1 cellular context compared by ENCODE assay signal in the genomic region with DNA sequence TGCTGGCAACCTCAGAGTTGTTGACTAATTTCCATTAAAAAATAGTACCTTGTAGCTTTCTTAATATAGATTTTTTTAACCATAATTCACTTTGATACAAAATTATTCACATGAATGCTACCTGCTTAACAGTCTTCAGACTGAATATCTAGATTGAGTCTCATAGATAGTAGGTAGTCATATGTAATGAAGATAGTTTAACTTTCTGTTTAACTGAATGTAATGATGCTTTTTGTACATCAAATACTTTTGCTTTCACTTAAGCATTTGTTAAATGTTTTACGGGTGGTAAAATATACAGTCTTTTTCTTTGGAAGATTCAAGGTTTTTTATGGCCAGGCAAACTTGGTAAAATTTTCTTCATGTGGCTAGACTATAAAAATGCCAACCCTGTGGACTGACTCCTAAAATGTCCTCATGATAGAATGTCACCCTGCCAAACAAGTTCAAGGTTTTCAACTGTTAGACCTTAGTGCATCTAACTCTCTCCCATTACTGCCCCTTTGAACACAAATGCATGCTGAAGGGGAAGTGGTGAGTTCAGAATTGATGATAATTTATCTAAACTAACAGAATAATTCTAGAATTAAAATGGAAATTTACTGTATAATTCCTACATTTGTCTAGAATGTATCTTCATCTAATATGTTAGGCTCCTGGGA.
TF ChIP-seq lines count a peak whose summit lies in the region.

No MANE protein-coding gene starts in this region.

TF ChIP-seq in SK-N-SH, 30 proteins besides CTCF, POLR2A, EP300 and RAD21:
- no peak for TF ChIP-seq SIN3A (IDR thresholded peaks at IDR 0.05; ENCODE audit: borderline replicate concordance, low read depth, low read length)
- TF ChIP-seq GABPA (IDR thresholded peaks at IDR 0.05; ENCODE audit: low read depth), result no peak
- TF ChIP-seq, protein P1, sequence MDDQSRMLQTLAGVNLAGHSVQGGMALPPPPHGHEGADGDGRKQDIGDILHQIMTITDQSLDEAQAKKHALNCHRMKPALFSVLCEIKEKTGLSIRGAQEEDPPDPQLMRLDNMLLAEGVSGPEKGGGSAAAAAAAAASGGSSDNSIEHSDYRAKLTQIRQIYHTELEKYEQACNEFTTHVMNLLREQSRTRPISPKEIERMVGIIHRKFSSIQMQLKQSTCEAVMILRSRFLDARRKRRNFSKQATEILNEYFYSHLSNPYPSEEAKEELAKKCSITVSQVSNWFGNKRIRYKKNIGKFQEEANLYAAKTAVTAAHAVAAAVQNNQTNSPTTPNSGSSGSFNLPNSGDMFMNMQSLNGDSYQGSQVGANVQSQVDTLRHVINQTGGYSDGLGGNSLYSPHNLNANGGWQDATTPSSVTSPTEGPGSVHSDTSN (IDR thresholded peaks at IDR 0.05), result no peak
- TF ChIP-seq TAF1 (IDR thresholded peaks at IDR 0.05; ENCODE audit: borderline replicate concordance, low read depth, low read length), result no peak
- no peak for TF ChIP-seq GATA2 (CRISPR knock-in tag; IDR thresholded peaks at IDR 0.05)
- no peak for TF ChIP-seq POLR2AphosphoS5 (IDR thresholded peaks at IDR 0.05; ENCODE audit: low read depth, low read length)
- TF ChIP-seq FOXM1 (IDR thresholded peaks at IDR 0.05; ENCODE audit: low read depth), result no peak
- TF ChIP-seq NRF1 (IDR thresholded peaks at IDR 0.05; ENCODE audit: low read depth, low read length), result no peak
- TF ChIP-seq, protein P2, sequence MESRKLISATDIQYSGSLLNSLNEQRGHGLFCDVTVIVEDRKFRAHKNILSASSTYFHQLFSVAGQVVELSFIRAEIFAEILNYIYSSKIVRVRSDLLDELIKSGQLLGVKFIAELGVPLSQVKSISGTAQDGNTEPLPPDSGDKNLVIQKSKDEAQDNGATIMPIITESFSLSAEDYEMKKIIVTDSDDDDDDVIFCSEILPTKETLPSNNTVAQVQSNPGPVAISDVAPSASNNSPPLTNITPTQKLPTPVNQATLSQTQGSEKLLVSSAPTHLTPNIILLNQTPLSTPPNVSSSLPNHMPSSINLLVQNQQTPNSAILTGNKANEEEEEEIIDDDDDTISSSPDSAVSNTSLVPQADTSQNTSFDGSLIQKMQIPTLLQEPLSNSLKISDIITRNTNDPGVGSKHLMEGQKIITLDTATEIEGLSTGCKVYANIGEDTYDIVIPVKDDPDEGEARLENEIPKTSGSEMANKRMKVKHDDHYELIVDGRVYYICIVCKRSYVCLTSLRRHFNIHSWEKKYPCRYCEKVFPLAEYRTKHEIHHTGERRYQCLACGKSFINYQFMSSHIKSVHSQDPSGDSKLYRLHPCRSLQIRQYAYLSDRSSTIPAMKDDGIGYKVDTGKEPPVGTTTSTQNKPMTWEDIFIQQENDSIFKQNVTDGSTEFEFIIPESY (IDR thresholded peaks at IDR 0.05; ENCODE audit: borderline replicate concordance, low read depth), result no peak
- no peak for TF ChIP-seq MEF2A (IDR thresholded peaks at IDR 0.05; ENCODE audit: borderline replicate concordance, low read depth)
- TF ChIP-seq FOXJ3 (CRISPR knock-in tag; IDR thresholded peaks at IDR 0.05), result no peak
